Comparison of ENCODE assay signal across 8 cellular contexts in the genomic region with DNA sequence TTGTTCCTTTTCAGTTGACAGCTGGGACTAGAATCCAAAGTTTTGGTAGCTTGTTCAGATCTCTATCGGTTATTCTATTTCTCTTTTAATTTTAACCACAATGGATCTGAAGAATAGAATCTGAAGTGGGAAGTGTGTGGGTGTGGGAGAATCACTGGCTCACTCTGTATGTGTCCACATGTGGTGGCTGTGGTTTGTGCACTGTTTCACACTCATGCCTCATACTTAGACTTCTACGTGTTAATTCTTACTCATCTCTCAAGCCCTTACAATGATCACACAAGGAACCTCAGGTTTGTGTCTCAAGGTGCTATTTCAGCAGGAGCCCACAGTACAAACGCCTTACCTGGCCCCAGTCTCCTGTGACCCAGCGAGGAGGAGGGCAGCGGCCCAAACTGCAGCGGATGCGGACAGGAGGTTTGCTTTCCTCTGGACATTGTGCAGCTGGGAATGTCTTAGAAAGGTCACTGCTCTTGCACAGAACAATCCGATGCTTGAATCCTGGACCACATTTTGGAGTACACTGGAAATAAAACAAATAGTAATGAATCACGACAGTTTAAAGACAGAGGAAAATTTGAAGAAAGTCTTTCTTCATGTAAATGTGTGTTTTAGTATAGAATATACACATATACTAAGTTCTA.
DNase-seq lines count a peak whose midpoint lies in the region; ATAC-seq, FAIRE-seq and TF ChIP-seq lines count a peak whose summit lies in the region.

No MANE protein-coding gene starts in this region.

- peak; percentile 89 for ATAC-seq in HG03280 (IDR thresholded peaks at IDR 0.05; ENCODE audit: unreplicated experiment)
- peak; percentile 99 for ATAC-seq in GM12878
- peak; percentile 100 for ATAC-seq in stimulated activated naive CD8-positive, alpha-beta T cell treated with anti-CD3 and anti-CD28 coated beads, Interleukin-15, Interleukin-2, amounts not matched to agents 100 U/mL and 50 U/mL, for 24 hours
- ATAC-seq in CD4-positive, alpha-beta T cell (ENCODE audit: poor library complexity), result no peak

- peaks cover 9% of the 10 kb centered on the region for H3K4me1 Mint-ChIP-seq in CD4-positive, alpha-beta T cell (ENCODE audit: low read depth)

- 0 out of 2 replicates have a peak, but pooled peaks have one; percentile 6 for TF ChIP-seq RAD21 in GM12878 (IDR thresholded peaks at IDR 0.05; ENCODE audit: insufficient read depth, low read depth, low read length)

- CTCF ChIA-PET in GM12878 (lab: Yijun Ruan, JAX), result interaction anchor here (0.8 kb wide), 1 partner anchor 29 kb away, joined by 3 read pairs; no protein-coding TSS in a partner anchor
- CTCF ChIA-PET in CD4-positive, alpha-beta T cell (lab: Charles Lee), result interaction anchor here (1.0 kb wide), 1 partner anchor 9 kb away, joined by 4 read pairs; no protein-coding TSS in a partner anchor

- H3K4me3 ChIP-seq in GM12878, result no peak overlapping the region

- H3K27ac ChIP-seq in GM12878 (ENCODE audit: control insufficient read depth, insufficient read depth), result no peak overlapping the region
- no peak overlapping the region for H3K27ac ChIP-seq in CD4-positive, alpha-beta T cell (ENCODE audit: low read depth, low read length)

- no peak overlapping the region for H3K9ac ChIP-seq in GM12878 (ENCODE audit: control insufficient read depth, insufficient read depth, low read length)

- SMC1A ChIA-PET in GM12878 (lab: Charles Lee; ENCODE audit: uncharacterized antibody, unreplicated experiment), result interaction anchor here (0.8 to 2.2 kb wide), 3 partner anchors 21 to 310 kb away, joined by 3 to 8 read pairs (median 4); no protein-coding TSS in a partner anchor

- no peak for TF ChIP-seq POLR2A in GM12878 (IDR thresholded peaks at IDR 0.05; ENCODE audit: low read depth, low read length)

- DNase-seq in activated T-cell treated with anti-CD3 and anti-CD28 coated beads for 24 hours (ENCODE audit: low read depth) (peak; percentile 52), activated T-cell treated with anti-CD3 and anti-CD28 coated beads for 4 hours (no peak), GM12878 (ENCODE audit: low read depth, low spot score) (peak; percentile 48), cortex of kidney (lab: John Stamatoyannopoulos, UW) (no peak), DMS79 (lab: John Stamatoyannopoulos, UW) (no peak)
- peak; percentile 70 for DNase-seq in stimulated activated naive CD8-positive, alpha-beta T cell treated with anti-CD3 and anti-CD28 coated beads, Interleukin-15, Interleukin-2, amounts not matched to agents 100 U/mL and 50 U/mL, for 24 hours
- DNase-seq in CD4-positive, alpha-beta T cell, result no peak

- H3K4me1 ChIP-seq in GM12878 (ENCODE audit: control insufficient read depth, insufficient read depth, low read length), result peaks cover 3% of the 10 kb centered on the region; the same call in 1 of the 2 replicates

- no peak for TF ChIP-seq CTCF in GM12878 (IDR thresholded peaks at IDR 0.05 in 2 of 3, conservative IDR thresholded peaks at IDR 0.05 in 1 of 3; ENCODE audit: control insufficient read depth in 2 of 3, extremely low read depth in 1 of 3, insufficient read depth in 1 of 3, low read depth in 3 of 3, low read length in 3 of 3)
- TF ChIP-seq CTCF in CD4-positive, alpha-beta T cell (IDR thresholded peaks at IDR 0.05), result no peak

- peak; percentile 14 to 68; a peak in 3 of 4 replicates for TF ChIP-seq EP300 in GM12878 (IDR thresholded peaks at IDR 0.05; ENCODE audit: borderline replicate concordance in 1 of 2, control insufficient read depth in 1 of 2, low read depth in 2 of 2, low read length in 2 of 2)

- H3K36me3 Mint-ChIP-seq in CD4-positive, alpha-beta T cell (ENCODE audit: low read depth), result no peaks in the 10 kb centered on the region

- POLR2A ChIA-PET in GM12878 (lab: Charles Lee), result interaction anchor here (0.7 kb wide), 2 partner anchors 19 to 251 kb away, joined by 3 to 4 read pairs; no protein-coding TSS in a partner anchor
- POLR2A ChIA-PET in CD4-positive, alpha-beta T cell (lab: Charles Lee), result no interaction called here

- H3K4me3 Mint-ChIP-seq in CD4-positive, alpha-beta T cell, result no peak overlapping the region

- no peaks in the 10 kb centered on the region for H3K27me3 Mint-ChIP-seq in CD4-positive, alpha-beta T cell

- no peak overlapping the region for H3K27ac Mint-ChIP-seq in CD4-positive, alpha-beta T cell

- H3K9me3 Mint-ChIP-seq in CD4-positive, alpha-beta T cell, result no peaks in the 10 kb centered on the region

- H3K36me3 ChIP-seq in GM12878 (ENCODE audit: control insufficient read depth in 2 of 2, insufficient read depth in 2 of 2, low read length in 1 of 2), result no peaks in the 10 kb centered on the region

- WGBS in GM12878 (ENCODE audit: insufficient coverage, insufficient replicate concordance, low lambda C conversion rate, missing lambda C conversion rate), result 58% methylated on average over 9 of the region's 9 CpGs

- RAD21 ChIA-PET in GM12878 (lab: Charles Lee; ENCODE audit: unreplicated experiment), result interaction anchor here (1.0 kb wide), 1 partner anchor 10 kb away, joined by 3 read pairs; no protein-coding TSS in a partner anchor

- no peak overlapping the region for H2AFZ ChIP-seq in GM12878 (ENCODE audit: control insufficient read depth, low read depth, low read length)

- BruUV-seq in GM12878 (replicated peaks; lab: Mats Ljungman, UMichigan), result no TSS peak

- H3K9me3 ChIP-seq in GM12878 (replicated peaks; ENCODE audit: control insufficient read depth, insufficient read depth, low read length), result no peaks in the 10 kb centered on the region
- no peaks in the 10 kb centered on the region for H3K9me3 ChIP-seq in CD4-positive, alpha-beta T cell (ENCODE audit: control insufficient read depth, low read length)

- H3K4me2 ChIP-seq in GM12878 (ENCODE audit: control insufficient read depth, insufficient read depth), result no peak overlapping the region

- FAIRE-seq in GM12878 (lab: Jason Lieb, UNC), result peak; percentile 96

- intact Hi-C loops in GM12878 (cut with micrococcal nuclease; ENCODE audit: unreplicated experiment), result no loop called here
- intact Hi-C loops in CD4-positive, alpha-beta T cell (cut with DNase I, micrococcal nuclease), result no loop called here

- H3K27me3 ChIP-seq in GM12878 (replicated peaks in 1 of 2; ENCODE audit: control insufficient read depth in 2 of 2, insufficient read depth in 2 of 2, low read length in 1 of 2), result no peaks in the 10 kb centered on the region
- no peaks in the 10 kb centered on the region for H3K27me3 ChIP-seq in CD4-positive, alpha-beta T cell (ENCODE audit: control insufficient read depth, insufficient read depth, low read length)

- H3K79me2 ChIP-seq in GM12878 (ENCODE audit: control insufficient read depth, insufficient read depth, low read length), result no peaks in the 10 kb centered on the region

- in situ Hi-C loops in GM12878 (cut with MboI), result no loop called here

- no peaks in the 10 kb centered on the region for H4K20me1 ChIP-seq in GM12878 (ENCODE audit: control insufficient read depth, insufficient read depth)

TF ChIP-seq in GM12878, 131 proteins besides CTCF, POLR2A, EP300 and RAD21 (continues in another document):
- peak; percentile 76 for TF ChIP-seq JUNB (IDR thresholded peaks at IDR 0.05)
- TF ChIP-seq SUPT20H (IDR thresholded peaks at IDR 0.05; ENCODE audit: borderline replicate concordance, control insufficient read depth, low read depth, low read length), result no peak
- no peak for TF ChIP-seq SREBF2 (IDR thresholded peaks at IDR 0.05; ENCODE audit: low read length)
- no peak for TF ChIP-seq ZNF274 (IDR thresholded peaks at IDR 0.05; ENCODE audit: insufficient read depth, insufficient read length)
- TF ChIP-seq ATF7 (IDR thresholded peaks at IDR 0.05; ENCODE audit: low read depth), result peak; percentile 80
- no peak for TF ChIP-seq CHD2 (IDR thresholded peaks at IDR 0.05; ENCODE audit: borderline replicate concordance, low read depth, low read length)
- peak; percentile 83; the same call in 1 of the 2 replicates for TF ChIP-seq ZBED1 (IDR thresholded peaks at IDR 0.05; ENCODE audit: borderline replicate concordance)
- TF ChIP-seq, protein P1, sequence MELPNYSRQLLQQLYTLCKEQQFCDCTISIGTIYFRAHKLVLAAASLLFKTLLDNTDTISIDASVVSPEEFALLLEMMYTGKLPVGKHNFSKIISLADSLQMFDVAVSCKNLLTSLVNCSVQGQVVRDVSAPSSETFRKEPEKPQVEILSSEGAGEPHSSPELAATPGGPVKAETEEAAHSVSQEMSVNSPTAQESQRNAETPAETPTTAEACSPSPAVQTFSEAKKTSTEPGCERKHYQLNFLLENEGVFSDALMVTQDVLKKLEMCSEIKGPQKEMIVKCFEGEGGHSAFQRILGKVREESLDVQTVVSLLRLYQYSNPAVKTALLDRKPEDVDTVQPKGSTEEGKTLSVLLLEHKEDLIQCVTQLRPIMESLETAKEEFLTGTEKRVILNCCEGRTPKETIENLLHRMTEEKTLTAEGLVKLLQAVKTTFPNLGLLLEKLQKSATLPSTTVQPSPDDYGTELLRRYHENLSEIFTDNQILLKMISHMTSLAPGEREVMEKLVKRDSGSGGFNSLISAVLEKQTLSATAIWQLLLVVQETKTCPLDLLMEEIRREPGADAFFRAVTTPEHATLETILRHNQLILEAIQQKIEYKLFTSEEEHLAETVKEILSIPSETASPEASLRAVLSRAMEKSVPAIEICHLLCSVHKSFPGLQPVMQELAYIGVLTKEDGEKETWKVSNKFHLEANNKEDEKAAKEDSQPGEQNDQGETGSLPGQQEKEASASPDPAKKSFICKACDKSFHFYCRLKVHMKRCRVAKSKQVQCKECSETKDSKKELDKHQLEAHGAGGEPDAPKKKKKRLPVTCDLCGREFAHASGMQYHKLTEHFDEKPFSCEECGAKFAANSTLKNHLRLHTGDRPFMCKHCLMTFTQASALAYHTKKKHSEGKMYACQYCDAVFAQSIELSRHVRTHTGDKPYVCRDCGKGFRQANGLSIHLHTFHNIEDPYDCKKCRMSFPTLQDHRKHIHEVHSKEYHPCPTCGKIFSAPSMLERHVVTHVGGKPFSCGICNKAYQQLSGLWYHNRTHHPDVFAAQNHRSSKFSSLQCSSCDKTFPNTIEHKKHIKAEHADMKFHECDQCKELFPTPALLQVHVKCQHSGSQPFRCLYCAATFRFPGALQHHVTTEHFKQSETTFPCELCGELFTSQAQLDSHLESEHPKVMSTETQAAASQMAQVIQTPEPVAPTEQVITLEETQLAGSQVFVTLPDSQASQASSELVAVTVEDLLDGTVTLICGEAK (IDR thresholded peaks at IDR 0.05; ENCODE audit: borderline replicate concordance), result no peak
- TF ChIP-seq ZSCAN29 (IDR thresholded peaks at IDR 0.05), result no peak
- no peak for TF ChIP-seq SUZ12 (IDR thresholded peaks at IDR 0.05; ENCODE audit: unreplicated experiment)
- peak; percentile 87 for TF ChIP-seq NFIC (IDR thresholded peaks at IDR 0.05; ENCODE audit: low read depth, low read length)

Comparison
In these comparisons a context has a peak if more than half of its experiments do, and no peak if none do; other contexts are left out.
1. DNase-seq: peak in activated T-cell treated with anti-CD3 and anti-CD28 coated beads for 24 hours (single experiment), GM12878 (single experiment) and stimulated activated naive CD8-positive, alpha-beta T cell treated with anti-CD3 and anti-CD28 coated beads, Interleukin-15, Interleukin-2, amounts not matched to agents 100 U/mL and 50 U/mL, for 24 hours (single experiment); none in activated T-cell treated with anti-CD3 and anti-CD28 coated beads for 4 hours (single experiment), CD4-positive, alpha-beta T cell (0 of 10), cortex of kidney (single experiment) and DMS79 (single experiment).